In the genomic region with DNA sequence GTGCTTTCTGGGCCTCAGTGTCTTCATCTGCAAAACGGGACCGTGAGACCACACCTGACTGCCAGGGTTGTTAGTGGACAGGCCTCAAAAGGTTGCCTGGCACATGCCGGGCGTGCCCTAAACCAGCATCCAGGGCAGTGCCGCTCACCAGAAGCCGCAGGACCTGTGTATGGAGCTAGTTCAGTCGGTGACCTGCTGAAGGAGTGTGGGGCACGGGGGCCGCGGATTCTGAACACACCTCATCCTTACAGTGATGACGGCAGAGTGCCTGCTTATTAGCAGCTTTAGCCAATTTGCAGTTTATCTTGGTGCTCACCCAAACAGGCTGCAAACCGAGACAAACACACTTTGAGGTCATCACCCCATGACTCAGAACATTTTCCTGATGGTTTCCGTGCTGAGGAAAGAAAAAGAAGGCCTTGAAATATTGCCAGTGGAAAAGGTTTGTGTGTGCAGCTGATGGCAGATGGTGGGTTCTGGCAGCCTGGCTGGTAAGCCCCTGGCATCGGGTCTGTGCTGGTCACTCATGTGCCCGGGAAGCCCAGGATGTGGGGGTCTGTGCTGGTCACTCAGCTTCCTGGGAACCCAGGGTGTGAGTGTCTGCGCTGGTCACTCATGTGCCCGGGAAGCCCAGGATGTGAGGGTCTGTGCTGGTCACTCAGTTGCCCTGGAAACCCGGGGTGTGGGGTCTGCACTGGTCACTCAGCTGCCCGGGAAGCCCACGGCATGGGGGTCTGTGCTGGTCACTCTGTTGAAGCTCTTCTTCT, we compare ENCODE assay signal across 11 cellular contexts.
DNase-seq lines count a peak whose midpoint lies in the region; ATAC-seq lines count a peak whose summit lies in the region.
"Had no signal": no experiment of that assay in that cellular context is flagged by ENCODE, and none has a peak within 500 bp of the region (broad histone marks: within the 10 kb centered on the region; RNA-seq: fewer than 3 reads in every experiment).

No MANE protein-coding gene starts in this region.

- peak; percentile 45 for DNase-seq in AG08396 (ENCODE audit: low spot score)
- DNase-seq in M059J (ENCODE audit: low read depth), result peak; percentile 79
- peak; percentile 53 for DNase-seq in mucosa of gallbladder (ENCODE audit: low spot score)
- no peak for DNase-seq in NCI-H524 (lab: John Stamatoyannopoulos, UW)
- no peak for DNase-seq in activated CD4-positive, alpha-beta T cell treated with anti-CD3 and anti-CD28 coated beads, Interleukin-2, amount 50 U/mL, for 1 hour
- no peak for DNase-seq in DMS79 treated with DMSO at 0.1 percent for 48 hours (lab: John Stamatoyannopoulos, UW)
- DNase-seq: BE2C; effector memory CD4-positive, alpha-beta T cell; Karpas-422 had no signal

- ATAC-seq in esophagus mucosa (peak; percentile 67), GM21576 (IDR thresholded peaks at IDR 0.05; ENCODE audit: unreplicated experiment) (no peak)

Comparison
In these comparisons a context has a peak if more than half of its experiments do, and no peak if none do; other contexts are left out.
1. DNase-seq: peak in AG08396 (single experiment), M059J (single experiment) and mucosa of gallbladder (single experiment); none in NCI-H524 (0 of 2), activated CD4-positive, alpha-beta T cell treated with anti-CD3 and anti-CD28 coated beads, Interleukin-2, amount 50 U/mL, for 1 hour (single experiment) and DMS79 treated with DMSO at 0.1 percent for 48 hours (single experiment).